12 cellular contexts compared by ENCODE assay signal in genomic region chr11:33478111-33478573, GRCh38.
DNase-seq lines count a peak whose midpoint lies in the region; ATAC-seq and TF ChIP-seq lines count a peak whose summit lies in the region.
"Had no signal": no experiment of that assay in that cellular context is flagged by ENCODE, and none has a peak within 500 bp of the region (broad histone marks: within the 10 kb centered on the region; RNA-seq: fewer than 3 reads in every experiment).

No MANE protein-coding gene starts in this region.

- H2AFZ ChIP-seq in neural progenitor cell (replicated peaks), result no peak overlapping the region

- H3K9me3 ChIP-seq in adipocyte (ENCODE audit: control insufficient read depth, low read length) (no peaks in the 10 kb centered on the region), neural progenitor cell (ENCODE audit: low read depth) (no peaks in the 10 kb centered on the region), left ventricle myocardium inferior (replicated peaks) (no peaks in the 10 kb centered on the region)
- H3K9me3 ChIP-seq: lower lobe of right lung had no signal

- no peak for TF ChIP-seq CTCF in neural progenitor cell (IDR thresholded peaks at IDR 0.05)
- TF ChIP-seq CTCF in Calu3 (IDR thresholded peaks at IDR 0.05; ENCODE audit: unreplicated experiment), result no peak
- TF ChIP-seq CTCF in left ventricle myocardium inferior (IDR thresholded peaks at IDR 0.05; ENCODE audit: borderline replicate concordance), result no peak

- H3K36me3 Mint-ChIP-seq in neural progenitor cell (no peaks in the 10 kb centered on the region), Calu3 (ENCODE audit: insufficient read depth, unreplicated experiment) (no peaks in the 10 kb centered on the region)
- H3K36me3 Mint-ChIP-seq: activated naive CD4-positive, alpha-beta T cell treated with anti-CD3 and anti-CD28 coated beads, Interleukin-2, amount 50 U/mL, for 24 hours; stimulated activated effector memory CD8-positive, alpha-beta T cell treated with anti-CD3 and anti-CD28 coated beads, Interleukin-12 subunit alpha, Interleukin-12 subunit beta, amount 100 ng/mL, for 72 hours had no signal

- no peak overlapping the region for H3K4me2 ChIP-seq in neural progenitor cell

- intact Hi-C loops in Calu3 (cut with micrococcal nuclease; ENCODE audit: unreplicated experiment), result no loop called here
- intact Hi-C loops in left ventricle myocardium inferior (cut with micrococcal nuclease), result no loop called here

- H3K9me3 Mint-ChIP-seq in neural progenitor cell (no peaks in the 10 kb centered on the region), Calu3 (ENCODE audit: low read depth, unreplicated experiment) (no peaks in the 10 kb centered on the region)
- H3K9me3 Mint-ChIP-seq: activated naive CD4-positive, alpha-beta T cell treated with anti-CD3 and anti-CD28 coated beads, Interleukin-2, amount 50 U/mL, for 24 hours; dendritic cell treated with granulocyte-macrophage colony-stimulating factor and Interleukin-4, amounts not matched to agents 40 ng/mL and 50 ng/mL, for 4 days; stimulated activated effector memory CD8-positive, alpha-beta T cell treated with anti-CD3 and anti-CD28 coated beads, Interleukin-12 subunit alpha, Interleukin-12 subunit beta, amount 100 ng/mL, for 72 hours; T-helper 1 cell treated with Interleukin-12 subunit alpha and Interleukin-12 subunit beta and Interleukin-4 antibody, amounts not matched to agents 30 μg/mL and 1 μg/mL, for 36 hours had no signal

- H3K4me3 ChIP-seq in adipocyte (ENCODE audit: low read length) (peak overlapping the region; percentile 53), neural progenitor cell (no peak overlapping the region), left ventricle myocardium inferior (no peak overlapping the region)
- H3K4me3 ChIP-seq: lower lobe of right lung had no signal

- no peaks in the 10 kb centered on the region for H3K36me3 ChIP-seq in adipocyte (ENCODE audit: control insufficient read depth, insufficient read depth, low read length, severe bottlenecking)
- no peaks in the 10 kb centered on the region for H3K36me3 ChIP-seq in neural progenitor cell
- no peaks in the 10 kb centered on the region for H3K36me3 ChIP-seq in left ventricle myocardium inferior
- H3K36me3 ChIP-seq: lower lobe of right lung had no signal

- H3K27me3 ChIP-seq in adipocyte (replicated peaks; ENCODE audit: control insufficient read depth, insufficient read depth, low read length) (no peaks in the 10 kb centered on the region), neural progenitor cell (no peaks in the 10 kb centered on the region), left ventricle myocardium inferior (ENCODE audit: low read depth) (peaks cover 74% of the 10 kb centered on the region)

- no peak overlapping the region for H3K4me3 Mint-ChIP-seq in neural progenitor cell
- no peak overlapping the region for H3K4me3 Mint-ChIP-seq in Calu3 (ENCODE audit: low read depth, unreplicated experiment)
- H3K4me3 Mint-ChIP-seq: activated naive CD4-positive, alpha-beta T cell treated with anti-CD3 and anti-CD28 coated beads, Interleukin-2, amount 50 U/mL, for 24 hours; dendritic cell treated with granulocyte-macrophage colony-stimulating factor and Interleukin-4, amounts not matched to agents 40 ng/mL and 50 ng/mL, for 4 days; stimulated activated effector memory CD8-positive, alpha-beta T cell treated with anti-CD3 and anti-CD28 coated beads, Interleukin-12 subunit alpha, Interleukin-12 subunit beta, amount 100 ng/mL, for 72 hours; T-helper 1 cell treated with Interleukin-12 subunit alpha and Interleukin-12 subunit beta and Interleukin-4 antibody, amounts not matched to agents 30 μg/mL and 1 μg/mL, for 36 hours had no signal

- no peaks in the 10 kb centered on the region for H4K20me1 ChIP-seq in neural progenitor cell (ENCODE audit: low read depth)

- ATAC-seq in GM19463 (IDR thresholded peaks at IDR 0.05; ENCODE audit: unreplicated experiment), result peak; percentile 51
- ATAC-seq: lower lobe of right lung had no signal

- H3K79me2 ChIP-seq in neural progenitor cell (ENCODE audit: low read depth), result no peaks in the 10 kb centered on the region

- H3K4me1 ChIP-seq in adipocyte (ENCODE audit: control insufficient read depth, insufficient read depth, low read length) (peaks cover 31% of the 10 kb centered on the region), neural progenitor cell (peaks cover 4% of the 10 kb centered on the region), left ventricle myocardium inferior (peaks cover 5% of the 10 kb centered on the region)
- H3K4me1 ChIP-seq: lower lobe of right lung had no signal

- BruUV-seq in Calu3 (replicated peaks; lab: Mats Ljungman, UMichigan), result no TSS peak

- H3K9ac ChIP-seq in adipocyte (ENCODE audit: low read length), result no peak overlapping the region
- H3K9ac ChIP-seq in neural progenitor cell, result no peak overlapping the region

- CTCF ChIA-PET in Calu3 (lab: Charles Lee), result interaction anchor here (1.3 kb wide), 1 partner anchor 16 kb away, joined by 3 read pairs; no protein-coding TSS in a partner anchor

- no peak overlapping the region for H3K27ac ChIP-seq in neural progenitor cell
- H3K27ac ChIP-seq in left ventricle myocardium inferior (replicated peaks), result no peak overlapping the region
- H3K27ac ChIP-seq: lower lobe of right lung had no signal

- DNase-seq in NCI-H146 (lab: John Stamatoyannopoulos, UW) (peak; percentile 70), adipocyte (ENCODE audit: low read depth) (no peak), neural progenitor cell (ENCODE audit: low spot score) (peak; percentile 5), Calu3 (no peak), left ventricle myocardium inferior (no peak)
- no peak for DNase-seq in effector CD8-positive, alpha-beta T cell (lab: John Stamatoyannopoulos, UW)
- DNase-seq: lower lobe of right lung had no signal

- H3K27me3 Mint-ChIP-seq in neural progenitor cell (ENCODE audit: insufficient read depth, low read depth) (no peaks in the 10 kb centered on the region), Calu3 (ENCODE audit: unreplicated experiment) (no peaks in the 10 kb centered on the region)

- no peaks in the 10 kb centered on the region for H3F3A ChIP-seq in neural progenitor cell (ENCODE audit: low read depth)

- H3K4me1 Mint-ChIP-seq in neural progenitor cell, result peaks cover 5% of the 10 kb centered on the region
- no peaks in the 10 kb centered on the region for H3K4me1 Mint-ChIP-seq in Calu3 (ENCODE audit: low read depth, unreplicated experiment)
- H3K4me1 Mint-ChIP-seq: activated naive CD4-positive, alpha-beta T cell treated with anti-CD3 and anti-CD28 coated beads, Interleukin-2, amount 50 U/mL, for 24 hours; stimulated activated effector memory CD8-positive, alpha-beta T cell treated with anti-CD3 and anti-CD28 coated beads, Interleukin-12 subunit alpha, Interleukin-12 subunit beta, amount 100 ng/mL, for 72 hours had no signal

- H3K27ac Mint-ChIP-seq in neural progenitor cell (no peak overlapping the region), Calu3 (ENCODE audit: unreplicated experiment) (no peak overlapping the region)
- H3K27ac Mint-ChIP-seq: activated naive CD4-positive, alpha-beta T cell treated with anti-CD3 and anti-CD28 coated beads, Interleukin-2, amount 50 U/mL, for 24 hours; dendritic cell treated with granulocyte-macrophage colony-stimulating factor and Interleukin-4, amounts not matched to agents 40 ng/mL and 50 ng/mL, for 4 days; stimulated activated effector memory CD8-positive, alpha-beta T cell treated with anti-CD3 and anti-CD28 coated beads, Interleukin-12 subunit alpha, Interleukin-12 subunit beta, amount 100 ng/mL, for 72 hours; T-helper 1 cell treated with Interleukin-12 subunit alpha and Interleukin-12 subunit beta and Interleukin-4 antibody, amounts not matched to agents 30 μg/mL and 1 μg/mL, for 36 hours had no signal

Comparison
In these comparisons a context has a peak if more than half of its experiments do, and no peak if none do; other contexts are left out.
1. DNase-seq: peak in NCI-H146 (single experiment) and neural progenitor cell (single experiment); none in adipocyte (single experiment), Calu3 (single experiment), effector CD8-positive, alpha-beta T cell (single experiment) and left ventricle myocardium inferior (single experiment).